In genomic region chr14:22870811-22871199, GRCh38 we compare ENCODE assay signal across 8 cellular contexts. TPM values are rescaled to one million over a fixed set of nuclear protein-coding genes. Genes with fewer than 3 reads are reported as not detected.
A peak's percentile ranks its signal among the peaks of the same experiment; 100 is the strongest.
DNase-seq lines count a peak whose midpoint lies in the region; ATAC-seq, FAIRE-seq and TF ChIP-seq lines count a peak whose summit lies in the region.

No MANE protein-coding gene starts in this region.

- no peak overlapping the region for H2BK20ac ChIP-seq in IMR-90 (ENCODE audit: low read depth, low read length)

- peaks cover 35% of the 10 kb centered on the region for H3K4me1 Mint-ChIP-seq in CD8-positive, alpha-beta T cell (ENCODE audit: low read depth)
- peaks cover 13% of the 10 kb centered on the region for H3K4me1 Mint-ChIP-seq in memory B cell

- SMC1A ChIA-PET in GM12878 (lab: Charles Lee; ENCODE audit: uncharacterized antibody, unreplicated experiment) = interaction anchor here (0.6 to 4.9 kb wide), 17 partner anchors 9 to 301 kb away, joined by 3 to 110 read pairs (median 5); partner anchors contain the start of genes DAD1, HAUS4 and REM2

- H3K4me3 Mint-ChIP-seq in CD8-positive, alpha-beta T cell = peak overlapping the region; percentile 91
- peak overlapping the region; percentile 92 for H3K4me3 Mint-ChIP-seq in memory B cell

- peaks cover 35% of the 10 kb centered on the region for H3K36me3 Mint-ChIP-seq in CD8-positive, alpha-beta T cell
- H3K36me3 Mint-ChIP-seq in memory B cell = peaks cover 4% of the 10 kb centered on the region

- H3K27ac ChIP-seq in CD8-positive, alpha-beta T cell (ENCODE audit: low read depth, low read length) = peak overlapping the region; percentile 85
- peak overlapping the region; percentile 84; the same call in 1 of the 2 replicates for H3K27ac ChIP-seq in IMR-90 (ENCODE audit: insufficient read depth, low read length)
- H3K27ac ChIP-seq in GM12878 (ENCODE audit: control insufficient read depth, insufficient read depth) = peak overlapping the region; percentile 93

- H3K9me3 ChIP-seq in CD8-positive, alpha-beta T cell (ENCODE audit: low read length) = no peaks in the 10 kb centered on the region
- H3K9me3 ChIP-seq in IMR-90 (ENCODE audit: control insufficient read depth, insufficient read depth, low read length) = no peaks in the 10 kb centered on the region
- H3K9me3 ChIP-seq in GM12878 (replicated peaks; ENCODE audit: control insufficient read depth, insufficient read depth, low read length) = no peaks in the 10 kb centered on the region

- RAD21 ChIA-PET in GM12878 (lab: Charles Lee; ENCODE audit: unreplicated experiment) = interaction anchor here (0.5 to 6.4 kb wide), 19 partner anchors 10 to 393 kb away, joined by 3 to 56 read pairs (median 4); partner anchors contain the start of genes ABHD4, OXA1L and RBM23

- intact Hi-C loops in CD8-positive, alpha-beta T cell (cut with DNase I, micrococcal nuclease) = loop anchor here (1.0 to 5.0 kb wide), 5 partner anchors 46 to 282 kb away; partner anchors contain the start of genes AJUBA (in 1 of the 2), DAD1 (in 1 of the 2), OXA1L (in 1 of the 2) and RBM23 (in 1 of the 2)
- intact Hi-C loops in IMR-90 (cut with micrococcal nuclease) = loop anchor here (5.0 kb wide), 1 partner anchor 111 kb away; the partner anchor contains the start of gene AJUBA
- intact Hi-C loops in GM12878 (cut with micrococcal nuclease; ENCODE audit: unreplicated experiment) = loop anchor here (1.0 to 5.0 kb wide), 2 partner anchors 16 to 46 kb away; partner anchors contain the start of gene RBM23

- 0 out of 4 replicates have a peak, but pooled peaks of 1 of the 2 experiments have one; percentile 26 for TF ChIP-seq EP300 in GM12878 (IDR thresholded peaks at IDR 0.05; ENCODE audit: borderline replicate concordance in 1 of 2, control insufficient read depth in 1 of 2, low read depth in 2 of 2, low read length in 2 of 2)

- no peak for TF ChIP-seq POLR2A in IMR-90 (IDR thresholded peaks at IDR 0.05; ENCODE audit: low read depth, low read length)
- TF ChIP-seq POLR2A in GM12878 (IDR thresholded peaks at IDR 0.05; ENCODE audit: low read depth, low read length) = no peak

- H3K27ac Mint-ChIP-seq in CD8-positive, alpha-beta T cell = peak overlapping the region; percentile 99
- peak overlapping the region; percentile 96 for H3K27ac Mint-ChIP-seq in memory B cell

- CTCF ChIA-PET in CD8-positive, alpha-beta T cell (lab: Charles Lee) = interaction anchor here (0.9 to 6.6 kb wide), 15 partner anchors 8 to 301 kb away, joined by 3 to 91 read pairs (median 16); partner anchors contain the start of genes MMP14, MRPL52, RBM23 and REM2
- CTCF ChIA-PET in IMR-90 (lab: Yijun Ruan, JAX) (interaction anchor here (0.6 to 1.6 kb wide), 6 partner anchors 11 to 47 kb away, joined by 3 to 7 read pairs (median 3); no protein-coding TSS in a partner anchor), GM12878 (lab: Yijun Ruan, JAX) (interaction anchor here (0.8 to 6.9 kb wide), 19 partner anchors 11 to 435 kb away, joined by 3 to 174 read pairs (median 7); partner anchors contain the start of genes DAD1, MRPL52, OXA1L and PRMT5)

- peak overlapping the region; percentile 40; the same call in 1 of the 2 replicates for H3K18ac ChIP-seq in IMR-90 (ENCODE audit: low read depth, low read length)

- no peak overlapping the region for H2AK5ac ChIP-seq in IMR-90 (ENCODE audit: low read depth, low read length)

- no peak overlapping the region for H2BK15ac ChIP-seq in IMR-90 (ENCODE audit: low read depth, low read length)

- no CpG with 5 or more reads among the region's 1 CpG for WGBS in IMR-90 (ENCODE audit: extremely low coverage in 2 of 2, insufficient read length in 1 of 2), 2 experiments
- WGBS in GM12878 (ENCODE audit: insufficient coverage, insufficient replicate concordance, low lambda C conversion rate, missing lambda C conversion rate) = 0% methylated on average over 1 of the region's 1 CpG

- no peaks in the 10 kb centered on the region for H3K9me3 Mint-ChIP-seq in CD8-positive, alpha-beta T cell
- H3K9me3 Mint-ChIP-seq in memory B cell = no peaks in the 10 kb centered on the region

- peak overlapping the region; percentile 70; the same call in 1 of the 2 replicates for H4K5ac ChIP-seq in IMR-90 (ENCODE audit: low read depth, low read length)

- BruUV-seq in IMR-90 (replicated peaks; lab: Mats Ljungman, UMichigan) (no TSS peak), GM12878 (replicated peaks; lab: Mats Ljungman, UMichigan) (no TSS peak)

- no peaks in the 10 kb centered on the region for H3K27me3 Mint-ChIP-seq in CD8-positive, alpha-beta T cell (ENCODE audit: low read depth)
- no peaks in the 10 kb centered on the region for H3K27me3 Mint-ChIP-seq in memory B cell

- peak overlapping the region; percentile 53; the same call in 1 of the 2 replicates for H3K14ac ChIP-seq in IMR-90 (replicated peaks; ENCODE audit: low read depth, low read length)

- POLR2A ChIA-PET in CD8-positive, alpha-beta T cell (lab: Charles Lee) = interaction anchor here (0.7 to 3.5 kb wide), 15 partner anchors 8 to 301 kb away, joined by 3 to 28 read pairs (median 4); partner anchors contain the start of genes ACIN1, C14orf119, PRMT5 and RBM23
- POLR2A ChIA-PET in IMR-90 (lab: Charles Lee; ENCODE audit: unreplicated experiment) = interaction anchor here (0.6 kb wide), 1 partner anchor 492 kb away, joined by 4 read pairs; no protein-coding TSS in a partner anchor
- POLR2A ChIA-PET in GM12878 (lab: Charles Lee) = interaction anchor here (0.5 to 3.9 kb wide), 20 partner anchors 10 to 311 kb away, joined by 3 to 45 read pairs (median 3); partner anchors contain the start of genes DAD1, PRMT5, RBM23 and REM2

- no peaks in the 10 kb centered on the region for H3K27me3 ChIP-seq in CD8-positive, alpha-beta T cell (ENCODE audit: insufficient read depth, low read length)
- H3K27me3 ChIP-seq in IMR-90 (ENCODE audit: control insufficient read depth, insufficient read depth, low read length) (no peaks in the 10 kb centered on the region), GM12878 (replicated peaks in 1 of 2; ENCODE audit: control insufficient read depth in 2 of 2, insufficient read depth in 2 of 2, low read length in 1 of 2) (no peaks in the 10 kb centered on the region)

- H3K4ac ChIP-seq in IMR-90 (ENCODE audit: low read depth, low read length) = no peak overlapping the region; the same call in 1 of the 2 replicates

- H2AFZ ChIP-seq in IMR-90 (replicated peaks; ENCODE audit: low read length, poor library complexity) (no peak overlapping the region), GM12878 (ENCODE audit: control insufficient read depth, low read depth, low read length) (peak overlapping the region; percentile 49; the same call in 1 of the 2 replicates)

- H3K79me1 ChIP-seq in IMR-90 (ENCODE audit: low read depth in 1 of 2, low read length in 2 of 2) = peaks cover 20 to 27% of the 10 kb centered on the region in 2 experiments; a peak in 3 of 4 replicates

- no peak for TF ChIP-seq CTCF in CD8-positive, alpha-beta T cell (IDR thresholded peaks at IDR 0.05)
- no peak for TF ChIP-seq CTCF in IMR-90 (conservative IDR thresholded peaks at IDR 0.05; ENCODE audit: low read depth, low read length)
- TF ChIP-seq CTCF in GM12878 (IDR thresholded peaks at IDR 0.05 in 2 of 3, conservative IDR thresholded peaks at IDR 0.05 in 1 of 3; ENCODE audit: control insufficient read depth in 2 of 3, extremely low read depth in 1 of 3, insufficient read depth in 1 of 3, low read depth in 3 of 3, low read length in 3 of 3) = no peak

- TF ChIP-seq RAD21 in IMR-90 (IDR thresholded peaks at IDR 0.05; ENCODE audit: low read length) (no peak), GM12878 (IDR thresholded peaks at IDR 0.05; ENCODE audit: insufficient read depth, low read depth, low read length) (no peak)

- ATAC-seq in CD8-positive, alpha-beta T cell = no peak
- ATAC-seq in GM21528 (IDR thresholded peaks at IDR 0.05; ENCODE audit: low FRiP score, unreplicated experiment) (peak; percentile 41), IMR-90 (ENCODE audit: low read depth) (no peak), GM12878 (peak; percentile 64), memory B cell (ENCODE audit: low read depth) (peak; percentile 50)

- peak overlapping the region; percentile 37 to 79 for H4K8ac ChIP-seq in IMR-90 (ENCODE audit: low read depth in 2 of 2, low read length in 2 of 2)

- H3K9ac ChIP-seq in IMR-90 (ENCODE audit: low read depth, low read length) (peak overlapping the region; percentile 46; the same call in 1 of the 2 replicates), GM12878 (ENCODE audit: control insufficient read depth, insufficient read depth, low read length) (peak overlapping the region; percentile 90)

- H2BK120ac ChIP-seq in IMR-90 (ENCODE audit: low read depth, low read length) = no peak overlapping the region

- H4K20me1 ChIP-seq in IMR-90 (ENCODE audit: insufficient read depth, low read length) (peaks cover 9% of the 10 kb centered on the region), GM12878 (ENCODE audit: control insufficient read depth, insufficient read depth) (no peaks in the 10 kb centered on the region)

- peak overlapping the region; percentile 98 for H3K4me2 ChIP-seq in IMR-90 (ENCODE audit: low read depth, low read length)
- H3K4me2 ChIP-seq in GM12878 (ENCODE audit: control insufficient read depth, insufficient read depth) = peak overlapping the region; percentile 93

- peak overlapping the region; percentile 82 for H3K4me3 ChIP-seq in CD8-positive, alpha-beta T cell (ENCODE audit: low read depth, low read length)
- peak overlapping the region; percentile 79 for H3K4me3 ChIP-seq in IMR-90 (ENCODE audit: insufficient read depth, low read depth, low read length)
- peak overlapping the region; percentile 74; the same call in 1 of the 2 replicates for H3K4me3 ChIP-seq in GM12878

- H3K23ac ChIP-seq in IMR-90 (ENCODE audit: low read depth, low read length) = peak overlapping the region; percentile 19; the same call in 1 of the 2 replicates

- no peak for FAIRE-seq in GM12878 (lab: Jason Lieb, UNC)

- H3K4me1 ChIP-seq in CD8-positive, alpha-beta T cell (ENCODE audit: insufficient read depth, low read length) = peaks cover 28% of the 10 kb centered on the region
- H3K4me1 ChIP-seq in IMR-90 (ENCODE audit: control insufficient read depth, insufficient read depth, low read length) = peaks cover 3% of the 10 kb centered on the region; the same call in 1 of the 2 replicates
- peaks cover 8% of the 10 kb centered on the region for H3K4me1 ChIP-seq in GM12878 (ENCODE audit: control insufficient read depth, insufficient read depth, low read length)

- H2AK9ac ChIP-seq in IMR-90 (replicated peaks; ENCODE audit: low read depth, low read length, poor library complexity) = no peak overlapping the region

- dilution Hi-C loops in IMR-90 (cut with HindIII; ENCODE audit: low sequenced_read_pairs, unreplicated experiment) = no loop called here

- in situ Hi-C loops in IMR-90 (cut with MboI; ENCODE audit: low sequenced_read_pairs) = loop anchor here (25.0 kb wide), 1 partner anchor 484 kb away; no protein-coding TSS in a partner anchor
- in situ Hi-C loops in GM12878 (cut with MboI) = no loop called here

- 0 out of 2 replicates have a peak, but pooled peaks cover 3% of the 10 kb centered on the region for H3K9me1 ChIP-seq in IMR-90 (ENCODE audit: insufficient read depth, low read length)

- H3K56ac ChIP-seq in IMR-90 (ENCODE audit: extremely low read depth, insufficient read depth, low read length) = 0 out of 2 replicates have a peak overlapping the region, but pooled peaks have one; percentile 17

- H3K79me2 ChIP-seq in GM12878 (ENCODE audit: control insufficient read depth, insufficient read depth, low read length) = peaks cover 18% of the 10 kb centered on the region

- H2BK5ac ChIP-seq in IMR-90 (ENCODE audit: low read depth, low read length, poor library complexity, severe bottlenecking) = peak overlapping the region; percentile 95

- peaks cover 24% of the 10 kb centered on the region for H3K36me3 ChIP-seq in CD8-positive, alpha-beta T cell (ENCODE audit: insufficient read depth, low read length)
- peaks cover 18% of the 10 kb centered on the region for H3K36me3 ChIP-seq in IMR-90 (ENCODE audit: control insufficient read depth, insufficient read depth, low read length)
- H3K36me3 ChIP-seq in GM12878 (ENCODE audit: control insufficient read depth in 2 of 2, insufficient read depth in 2 of 2, low read length in 1 of 2) = peaks cover 11 to 14% of the 10 kb centered on the region in 2 experiments

- no peak for DNase-seq in CD8-positive, alpha-beta T cell
- DNase-seq in IMR-90 (no peak), GM12878 (ENCODE audit: low read depth, low spot score) (no peak), memory B cell (ENCODE audit: low spot score in 2 of 2) (peak in 1 of 2 donors; percentile 14), D341Med (ENCODE audit: low spot score) (no peak), DMS 273 treated with DMSO at 0.1 percent for 48 hours (lab: John Stamatoyannopoulos, UW) (no peak), middle frontal gyrus (ENCODE audit: extremely low spot score, low spot score) (no peak)

- peak overlapping the region; percentile 2; the same call in 1 of the 2 replicates for H4K91ac ChIP-seq in IMR-90 (ENCODE audit: insufficient read depth, low read depth, low read length)

RNA-seq across cellular contexts. Expression of gene LRP10, which starts 0.7 kb away (rescaled TPM):
- total RNA-seq in CD8-positive, alpha-beta T cell = 10 to 100 TPM; 37.1 to 39.2 TPM
- total RNA-seq in IMR-90 (2012; rRNA removed) (19.4 and 25.1 TPM in 2 replicates), GM12878 (2014; rRNA removed) (16.7 and 17.8 TPM in 2 replicates), GM12878 (2014; rRNA removed; fragmentation: Illumina TruSeq; extraction: Trizol) (10.5 and 13.5 TPM in 2 replicates), GM12878 (2021) (51.5 and 56.9 TPM in 2 replicates)
- polyA plus RNA-seq in IMR-90 (2012; rRNA removed) (118 and 121 TPM in 2 replicates), GM12878 (2011; rRNA removed) (7.9 and 20.4 TPM in 2 replicates), GM12878 (2014; fragmentation: Illumina TruSeq; extraction: Trizol) (8.3 and 24.5 TPM in 2 replicates), GM12878 (2014; fragmentation: Nextera tagmentation; extraction: Ambion mirVana) (1 to 10 TPM; 3.0 TPM), GM12878 (2014; rRNA removed) (21.4 and 23.0 TPM in 2 replicates), GM12878 (2016; fragmentation: Nextera tagmentation; extraction: Ambion mirVana) (10 to 100 TPM; 43.8 to 53.7 TPM)
- 86.3 and 158 TPM in 2 replicates for polyA plus RNA-seq in IMR-90 (2012; cell fraction: cytosol; rRNA removed)
- polyA plus RNA-seq in IMR-90 (2012; cell fraction: nucleus; rRNA removed; ENCODE audit: low replicate concordance) = 38.3 and 104 TPM in 2 replicates
- total RNA-seq in GM12878 (2013; cell fraction: nucleolus; rRNA removed) = 43.0 and 46.7 TPM in 2 replicates
- polyA plus RNA-seq in GM12878 (2011; ENCODE audit: low read depth) = 23.9 TPM
- 30.1 and 31.1 TPM in 2 replicates for polyA plus RNA-seq in GM12878 (2011; cell fraction: cytosol; rRNA removed)
- 57.3 and 57.9 TPM in 2 replicates for polyA plus RNA-seq in GM12878 (2011; cell fraction: nucleus; rRNA removed)
- polyA plus RNA-seq in GM12878 (2012) = 47.1 and 60.2 TPM in 2 replicates
- 43.4 and 68.8 TPM in 2 replicates for polyA minus RNA-seq in GM12878 (2011; rRNA and poly(A)+ RNA removed)
- polyA minus RNA-seq in GM12878 (2011; cell fraction: cytosol; rRNA and poly(A)+ RNA removed) = 30.1 and 34.1 TPM in 2 replicates
- polyA minus RNA-seq in GM12878 (2011; cell fraction: nucleus; rRNA and poly(A)+ RNA removed) = 24.3 and 36.3 TPM in 2 replicates

RNA-seq across cellular contexts. Expression of gene REM2, which starts 12.2 kb away (rescaled TPM):
- total RNA-seq in CD8-positive, alpha-beta T cell = 1 to 10 TPM; 4.1 to 5.4 TPM
- total RNA-seq in IMR-90 (2012; rRNA removed) (under 0.01 TPM in 2 replicates), GM12878 (2014; rRNA removed) (0.87 and 1.2 TPM in 2 replicates), GM12878 (2014; rRNA removed; fragmentation: Illumina TruSeq; extraction: Trizol) (0.27 and 0.37 TPM in 2 replicates), GM12878 (2021) (0.66 and 0.69 TPM in 2 replicates)
- polyA plus RNA-seq in IMR-90 (2012; rRNA removed) (0.07 TPM in 1 of 2 replicates, not detected in the other), GM12878 (2011; rRNA removed) (0.69 and 1.1 TPM in 2 replicates), GM12878 (2014; fragmentation: Illumina TruSeq; extraction: Trizol) (0.17 and 0.66 TPM in 2 replicates), GM12878 (2014; fragmentation: Nextera tagmentation; extraction: Ambion mirVana) (1 to 10 TPM in 1 of 2 experiments, under 1 TPM in 1; 0.68 to 1.3 TPM), GM12878 (2014; rRNA removed) (1.3 and 1.5 TPM in 2 replicates), GM12878 (2016; fragmentation: Nextera tagmentation; extraction: Ambion mirVana) (1 to 10 TPM in 1 of 2 experiments, under 1 TPM in 1; 0.97 to 1.5 TPM)
- polyA plus RNA-seq in IMR-90 (2012; cell fraction: cytosol; rRNA removed) = 0.04 TPM in 1 of 2 replicates, not detected in the other
- 0.52 and 0.69 TPM in 2 replicates for polyA plus RNA-seq in IMR-90 (2012; cell fraction: nucleus; rRNA removed; ENCODE audit: low replicate concordance)
- total RNA-seq in GM12878 (2013; cell fraction: nucleolus; rRNA removed) = 3.3 and 4.7 TPM in 2 replicates
- polyA plus RNA-seq in GM12878 (2011; ENCODE audit: low read depth) = 0.84 TPM
- polyA plus RNA-seq in GM12878 (2011; cell fraction: cytosol; rRNA removed) = 0.59 and 0.61 TPM in 2 replicates
- 1.9 and 2.3 TPM in 2 replicates for polyA plus RNA-seq in GM12878 (2011; cell fraction: nucleus; rRNA removed)
- polyA plus RNA-seq in GM12878 (2012) = 0.94 and 1.6 TPM in 2 replicates
- 0.88 and 1.6 TPM in 2 replicates for polyA minus RNA-seq in GM12878 (2011; rRNA and poly(A)+ RNA removed)
- polyA minus RNA-seq in GM12878 (2011; cell fraction: cytosol; rRNA and poly(A)+ RNA removed) = 0.94 TPM in 2 replicates
- 2.4 and 2.8 TPM in 2 replicates for polyA minus RNA-seq in GM12878 (2011; cell fraction: nucleus; rRNA and poly(A)+ RNA removed)

RNA-seq across cellular contexts. Expression of gene MMP14, which starts 34.4 kb away (rescaled TPM):
- 1 to 10 TPM; 1.4 TPM for total RNA-seq in CD8-positive, alpha-beta T cell
- total RNA-seq in IMR-90 (2012; rRNA removed) (124 and 156 TPM in 2 replicates), GM12878 (2014; rRNA removed) (0.38 and 0.85 TPM in 2 replicates), GM12878 (2014; rRNA removed; fragmentation: Illumina TruSeq; extraction: Trizol) (0.28 and 0.31 TPM in 2 replicates), GM12878 (2021) (1.1 and 1.8 TPM in 2 replicates)
- polyA plus RNA-seq in IMR-90 (2012; rRNA removed) (315 and 375 TPM in 2 replicates), GM12878 (2011; rRNA removed) (0.65 and 0.91 TPM in 2 replicates), GM12878 (2014; fragmentation: Illumina TruSeq; extraction: Trizol) (0.27 and 0.56 TPM in 2 replicates), GM12878 (2014; fragmentation: Nextera tagmentation; extraction: Ambion mirVana) (not detected), GM12878 (2014; rRNA removed) (1.8 and 1.9 TPM in 2 replicates), GM12878 (2016; fragmentation: Nextera tagmentation; extraction: Ambion mirVana) (under 1 TPM; 0.32 to 0.42 TPM)
- 185 and 358 TPM in 2 replicates for polyA plus RNA-seq in IMR-90 (2012; cell fraction: cytosol; rRNA removed)
- polyA plus RNA-seq in IMR-90 (2012; cell fraction: nucleus; rRNA removed; ENCODE audit: low replicate concordance) = 492 and 622 TPM in 2 replicates
- total RNA-seq in GM12878 (2013; cell fraction: nucleolus; rRNA removed) = 3.2 and 5.0 TPM in 2 replicates
- 1.2 TPM for polyA plus RNA-seq in GM12878 (2011; ENCODE audit: low read depth)
- polyA plus RNA-seq in GM12878 (2011; cell fraction: cytosol; rRNA removed) = 1.8 and 2.0 TPM in 2 replicates
- 7.5 and 8.2 TPM in 2 replicates for polyA plus RNA-seq in GM12878 (2011; cell fraction: nucleus; rRNA removed)
- polyA plus RNA-seq in GM12878 (2012) = 0.46 and 0.59 TPM in 2 replicates
- polyA minus RNA-seq in GM12878 (2011; rRNA and poly(A)+ RNA removed) = 0.15 and 0.26 TPM in 2 replicates
- not detected in 2 replicates for polyA minus RNA-seq in GM12878 (2011; cell fraction: cytosol; rRNA and poly(A)+ RNA removed)
- 0.57 and 1.1 TPM in 2 replicates for polyA minus RNA-seq in GM12878 (2011; cell fraction: nucleus; rRNA and poly(A)+ RNA removed)

RNA-seq across cellular contexts. Expression of gene MRPL52, which starts 41.1 kb away (rescaled TPM):
- total RNA-seq in CD8-positive, alpha-beta T cell = 10 to 100 TPM; 22.3 to 25.7 TPM
- total RNA-seq in IMR-90 (2012; rRNA removed) (23.9 and 51.4 TPM in 2 replicates), GM12878 (2014; rRNA removed) (102 and 143 TPM in 2 replicates), GM12878 (2014; rRNA removed; fragmentation: Illumina TruSeq; extraction: Trizol) (110 and 135 TPM in 2 replicates), GM12878 (2021) (193 and 208 TPM in 2 replicates)
- polyA plus RNA-seq in IMR-90 (2012; rRNA removed) (33.1 and 45.7 TPM in 2 replicates), GM12878 (2011; rRNA removed) (62.7 and 86.1 TPM in 2 replicates), GM12878 (2014; fragmentation: Illumina TruSeq; extraction: Trizol) (43.2 and 67.3 TPM in 2 replicates), GM12878 (2014; fragmentation: Nextera tagmentation; extraction: Ambion mirVana) (100 to 1,000 TPM in 1 of 2 experiments, 10 to 100 TPM in 1; 51.7 to 142 TPM), GM12878 (2014; rRNA removed) (172 and 212 TPM in 2 replicates), GM12878 (2016; fragmentation: Nextera tagmentation; extraction: Ambion mirVana) (100 to 1,000 TPM; 530 to 541 TPM)
- 114 and 912 TPM in 2 replicates for polyA plus RNA-seq in IMR-90 (2012; cell fraction: cytosol; rRNA removed)
- polyA plus RNA-seq in IMR-90 (2012; cell fraction: nucleus; rRNA removed; ENCODE audit: low replicate concordance) = 35.8 and 40.4 TPM in 2 replicates
- total RNA-seq in GM12878 (2013; cell fraction: nucleolus; rRNA removed) = 21.8 and 22.3 TPM in 2 replicates
- polyA plus RNA-seq in GM12878 (2011; ENCODE audit: low read depth) = 136 TPM
- 51.4 and 58.7 TPM in 2 replicates for polyA plus RNA-seq in GM12878 (2011; cell fraction: cytosol; rRNA removed)
- polyA plus RNA-seq in GM12878 (2011; cell fraction: nucleus; rRNA removed) = 32.4 and 47.1 TPM in 2 replicates
- polyA plus RNA-seq in GM12878 (2012) = 113 and 144 TPM in 2 replicates
- polyA minus RNA-seq in GM12878 (2011; rRNA and poly(A)+ RNA removed) = 9.3 and 15.1 TPM in 2 replicates
- polyA minus RNA-seq in GM12878 (2011; cell fraction: cytosol; rRNA and poly(A)+ RNA removed) = 12.3 and 22.1 TPM in 2 replicates
- polyA minus RNA-seq in GM12878 (2011; cell fraction: nucleus; rRNA and poly(A)+ RNA removed) = 7.9 and 18.8 TPM in 2 replicates

RNA-seq across cellular contexts. Expression of gene RBM23, which starts 48.1 kb away (rescaled TPM):
- total RNA-seq in CD8-positive, alpha-beta T cell = 100 to 1,000 TPM; 135 to 141 TPM
- total RNA-seq in IMR-90 (2012; rRNA removed) = 375 and 830 TPM in 2 replicates
- polyA plus RNA-seq in IMR-90 (2012; rRNA removed) = 43.4 and 44.7 TPM in 2 replicates
- 35.2 and 53.2 TPM in 2 replicates for polyA plus RNA-seq in IMR-90 (2012; cell fraction: cytosol; rRNA removed)
- polyA plus RNA-seq in IMR-90 (2012; cell fraction: nucleus; rRNA removed; ENCODE audit: low replicate concordance) = 61.2 and 73.0 TPM in 2 replicates
- 86.0 and 99.3 TPM in 2 replicates for total RNA-seq in GM12878 (2013; cell fraction: nucleolus; rRNA removed)
- 54.0 and 63.9 TPM in 2 replicates for total RNA-seq in GM12878 (2014; rRNA removed)
- 55.1 and 55.6 TPM in 2 replicates for total RNA-seq in GM12878 (2014; rRNA removed; fragmentation: Illumina TruSeq; extraction: Trizol)
- total RNA-seq in GM12878 (2021) = 61.4 and 66.1 TPM in 2 replicates
- 38.1 TPM for polyA plus RNA-seq in GM12878 (2011; ENCODE audit: low read depth)
- polyA plus RNA-seq in GM12878 (2011; rRNA removed) = 72.6 and 75.2 TPM in 2 replicates
- polyA plus RNA-seq in GM12878 (2011; cell fraction: cytosol; rRNA removed) = 75.3 and 79.2 TPM in 2 replicates
- polyA plus RNA-seq in GM12878 (2011; cell fraction: nucleus; rRNA removed) = 84.1 and 96.7 TPM in 2 replicates
- polyA plus RNA-seq in GM12878 (2012) = 28.1 and 30.3 TPM in 2 replicates
- 70.4 and 72.4 TPM in 2 replicates for polyA plus RNA-seq in GM12878 (2014; fragmentation: Illumina TruSeq; extraction: Trizol)
- polyA plus RNA-seq in GM12878 (2014; fragmentation: Nextera tagmentation; extraction: Ambion mirVana) = 10 to 100 TPM; 60.7 to 65.7 TPM
- polyA plus RNA-seq in GM12878 (2014; rRNA removed) = 52.9 and 55.0 TPM in 2 replicates
- 10 to 100 TPM; 60.5 to 61.9 TPM for polyA plus RNA-seq in GM12878 (2016; fragmentation: Nextera tagmentation; extraction: Ambion mirVana)
- 88.0 and 92.9 TPM in 2 replicates for polyA minus RNA-seq in GM12878 (2011; rRNA and poly(A)+ RNA removed)
- polyA minus RNA-seq in GM12878 (2011; cell fraction: cytosol; rRNA and poly(A)+ RNA removed) = 33.0 and 43.8 TPM in 2 replicates
- polyA minus RNA-seq in GM12878 (2011; cell fraction: nucleus; rRNA and poly(A)+ RNA removed) = 27.3 and 65.8 TPM in 2 replicates

Comparison
In these comparisons a context has a peak if more than half of its experiments do, and no peak if none do; other contexts are left out.
1. ATAC-seq: peak in GM21528 (single experiment), GM12878 (single experiment) and memory B cell (single experiment); none in CD8-positive, alpha-beta T cell (single experiment) and IMR-90 (single experiment).
2. RNA of gene MMP14, which starts 34.4 kb away (total RNA-seq): 124 to 156 TPM in IMR-90; 1.4 TPM in CD8-positive, alpha-beta T cell and 0.28 to 5.0 TPM in GM12878; every median in the first group is over 10 times any median in the second.
3. Peak in every context shown above with its lines, with median percentiles within 50 percentile points of each other: H3K27ac ChIP-seq and H3K4me3 ChIP-seq.